ENCODE assay signal across 1 cellular context in genomic region chr17:28904800-28905199, GRCh38.
A peak's percentile ranks its signal among the peaks of the same experiment; 100 is the strongest.
TF ChIP-seq lines count a peak whose summit lies in the region.

No MANE protein-coding gene starts in this region.

TF ChIP-seq in H1, 55 proteins besides CTCF, POLR2A, EP300 and RAD21:
- TF ChIP-seq POLR2AphosphoS5 (IDR thresholded peaks at IDR 0.05; ENCODE audit: low read depth, low read length) (0 out of 2 replicates have a peak, but pooled peaks have one; percentile 18), USF2 (IDR thresholded peaks at IDR 0.05; ENCODE audit: low read length) (no peak)
